14 cellular contexts compared by ENCODE assay signal in the genomic region with DNA sequence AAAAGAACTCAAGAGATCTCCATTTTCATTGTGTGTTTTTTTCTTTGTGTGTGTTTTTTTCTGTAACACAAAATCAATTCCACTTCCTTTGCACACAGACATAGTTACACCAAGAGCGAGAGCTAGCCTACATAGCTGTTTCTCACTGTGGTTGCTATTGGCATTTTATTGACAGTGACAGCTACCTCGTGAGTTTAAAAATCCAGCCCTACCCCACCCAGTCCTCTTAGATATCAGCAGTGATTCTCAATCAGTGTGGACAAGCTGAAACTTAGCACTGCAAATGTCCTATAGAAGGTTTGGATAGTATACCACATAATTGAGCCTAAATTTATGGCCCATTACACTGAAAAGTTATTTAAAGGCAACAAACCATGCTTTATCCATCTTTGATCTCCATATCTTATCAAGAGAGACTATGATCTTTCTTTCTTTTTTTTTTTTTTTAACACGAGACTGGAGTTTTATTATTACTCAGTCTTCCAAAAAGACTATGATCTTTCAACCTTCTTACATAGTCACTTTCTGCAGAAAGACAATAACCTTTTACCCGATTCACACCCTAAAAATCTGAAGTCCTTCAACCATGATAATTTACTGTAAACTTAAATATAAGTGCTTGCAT. TPM values are rescaled to one million over a fixed set of nuclear protein-coding genes. Genes with fewer than 3 reads are reported as not detected.
DNase-seq lines count a peak whose midpoint lies in the region; ATAC-seq, FAIRE-seq and TF ChIP-seq lines count a peak whose summit lies in the region.
"Had no signal": no experiment of that assay in that cellular context is flagged by ENCODE, and none has a peak within 500 bp of the region (broad histone marks: within the 10 kb centered on the region; RNA-seq: fewer than 3 reads in every experiment).

No MANE protein-coding gene starts in this region.

- H3K27ac Mint-ChIP-seq in activated T-cell treated with anti-CD3 and anti-CD28 coated beads, Interleukin-2, amount 50 U/mL, for 72 hours, result peak overlapping the region; percentile 24
- H3K27ac Mint-ChIP-seq in stimulated activated memory B cell treated with anti-CD40 and anti-IgM and Interleukin-4, amounts not matched to agents 10 μg/mL and 1 μg/mL and 100 μg/mL, for 72 hours, result peak overlapping the region; percentile 90

- peak overlapping the region; percentile 74 for H3K4me2 ChIP-seq in GM12878 (ENCODE audit: control insufficient read depth, insufficient read depth)

- H2AFZ ChIP-seq in GM12878 (ENCODE audit: control insufficient read depth, low read depth, low read length), result no peak overlapping the region

- no peaks in the 10 kb centered on the region for H3K27me3 Mint-ChIP-seq in activated T-cell treated with anti-CD3 and anti-CD28 coated beads, Interleukin-2, amount 50 U/mL, for 72 hours (ENCODE audit: low read depth)
- H3K27me3 Mint-ChIP-seq in stimulated activated memory B cell treated with anti-CD40 and anti-IgM and Interleukin-4, amounts not matched to agents 10 μg/mL and 1 μg/mL and 100 μg/mL, for 72 hours, result no peaks in the 10 kb centered on the region

- H3K36me3 Mint-ChIP-seq in activated T-cell treated with anti-CD3 and anti-CD28 coated beads, Interleukin-2, amount 50 U/mL, for 72 hours (ENCODE audit: insufficient read depth in 2 of 2), result peaks cover 0 to 2% of the 10 kb centered on the region in 2 donors
- peaks cover 19% of the 10 kb centered on the region for H3K36me3 Mint-ChIP-seq in stimulated activated memory B cell treated with anti-CD40 and anti-IgM and Interleukin-4, amounts not matched to agents 10 μg/mL and 1 μg/mL and 100 μg/mL, for 72 hours

- no peak overlapping the region for H3K9ac ChIP-seq in GM12878 (ENCODE audit: control insufficient read depth, insufficient read depth, low read length)

- H3K4me1 ChIP-seq in GM12878 (ENCODE audit: control insufficient read depth, insufficient read depth, low read length) (peaks cover 19% of the 10 kb centered on the region; the same call in 1 of the 2 replicates), uterus (no peaks in the 10 kb centered on the region)

- in situ Hi-C loops in GM12878 (cut with MboI), result no loop called here

- H4K20me1 ChIP-seq in GM12878 (ENCODE audit: control insufficient read depth, insufficient read depth), result no peaks in the 10 kb centered on the region

- H3K9me3 ChIP-seq in GM12878 (replicated peaks; ENCODE audit: control insufficient read depth, insufficient read depth, low read length) (no peaks in the 10 kb centered on the region), uterus (no peaks in the 10 kb centered on the region)
- H3K9me3 ChIP-seq: upper lobe of left lung had no signal

- TF ChIP-seq POLR2A in GM12878 (IDR thresholded peaks at IDR 0.05; ENCODE audit: low read depth, low read length) (no peak), uterus (IDR thresholded peaks at IDR 0.05) (no peak)

- TF ChIP-seq CTCF in GM12878 (IDR thresholded peaks at IDR 0.05 in 2 of 3, conservative IDR thresholded peaks at IDR 0.05 in 1 of 3; ENCODE audit: control insufficient read depth in 2 of 3, extremely low read depth in 1 of 3, insufficient read depth in 1 of 3, low read depth in 3 of 3, low read length in 3 of 3), result no peak
- TF ChIP-seq CTCF in uterus (IDR thresholded peaks at IDR 0.05), result no peak

- 14% methylated on average over 3 of the region's 4 CpGs for WGBS in GM12878 (ENCODE audit: insufficient coverage, insufficient replicate concordance, low lambda C conversion rate, missing lambda C conversion rate)

- POLR2A ChIA-PET in GM12878 (lab: Charles Lee), result interaction anchor here (1.6 kb wide), 1 partner anchor 45 kb away, joined by 6 read pairs; no protein-coding TSS in a partner anchor

- H3K4me3 Mint-ChIP-seq in activated T-cell treated with anti-CD3 and anti-CD28 coated beads, Interleukin-2, amount 50 U/mL, for 72 hours, result peak overlapping the region; percentile 17 to 77
- H3K4me3 Mint-ChIP-seq in stimulated activated memory B cell treated with anti-CD40 and anti-IgM and Interleukin-4, amounts not matched to agents 10 μg/mL and 1 μg/mL and 100 μg/mL, for 72 hours, result peak overlapping the region; percentile 58

- no peak overlapping the region for H3K4me3 ChIP-seq in GM12878
- H3K4me3 ChIP-seq in uterus, result no peak overlapping the region
- H3K4me3 ChIP-seq: upper lobe of left lung had no signal

- no peak for TF ChIP-seq RAD21 in GM12878 (IDR thresholded peaks at IDR 0.05; ENCODE audit: insufficient read depth, low read depth, low read length)

- peaks cover 58% of the 10 kb centered on the region for H3K4me1 Mint-ChIP-seq in activated T-cell treated with anti-CD3 and anti-CD28 coated beads, Interleukin-2, amount 50 U/mL, for 72 hours (ENCODE audit: low read depth)
- H3K4me1 Mint-ChIP-seq in stimulated activated memory B cell treated with anti-CD40 and anti-IgM and Interleukin-4, amounts not matched to agents 10 μg/mL and 1 μg/mL and 100 μg/mL, for 72 hours, result peaks cover 71% of the 10 kb centered on the region

- H3K79me2 ChIP-seq in GM12878 (ENCODE audit: control insufficient read depth, insufficient read depth, low read length), result peaks cover 79% of the 10 kb centered on the region

- no peaks in the 10 kb centered on the region for H3K9me3 Mint-ChIP-seq in activated T-cell treated with anti-CD3 and anti-CD28 coated beads, Interleukin-2, amount 50 U/mL, for 72 hours
- peaks cover under 1% of the 10 kb centered on the region for H3K9me3 Mint-ChIP-seq in stimulated activated memory B cell treated with anti-CD40 and anti-IgM and Interleukin-4, amounts not matched to agents 10 μg/mL and 1 μg/mL and 100 μg/mL, for 72 hours

- SMC1A ChIA-PET in GM12878 (lab: Charles Lee; ENCODE audit: uncharacterized antibody, unreplicated experiment), result interaction anchor here (0.7 to 8.6 kb wide), 12 partner anchors 11 to 135 kb away, joined by 3 to 70 read pairs (median 4); no protein-coding TSS in a partner anchor

- 0 out of 4 replicates have a peak, but pooled peaks cover 0 to 3% of the 10 kb centered on the region in 2 experiments for H3K36me3 ChIP-seq in GM12878 (ENCODE audit: control insufficient read depth in 2 of 2, insufficient read depth in 2 of 2, low read length in 1 of 2)
- no peaks in the 10 kb centered on the region for H3K36me3 ChIP-seq in uterus
- H3K36me3 ChIP-seq: upper lobe of left lung had no signal

- intact Hi-C loops in GM12878 (cut with micrococcal nuclease; ENCODE audit: unreplicated experiment) (loop anchor here (2.0 kb wide), 1 partner anchor 45 kb away; no protein-coding TSS in a partner anchor), uterus (cut with DNase I; ENCODE audit: low total_unique reads) (no loop called here)

- TF ChIP-seq EP300 in GM12878 (IDR thresholded peaks at IDR 0.05; ENCODE audit: borderline replicate concordance in 1 of 2, control insufficient read depth in 1 of 2, low read depth in 2 of 2, low read length in 2 of 2), result no peak

- RAD21 ChIA-PET in GM12878 (lab: Charles Lee; ENCODE audit: unreplicated experiment), result interaction anchor here (0.7 to 1.1 kb wide), 4 partner anchors 15 to 82 kb away, joined by 3 to 4 read pairs (median 3); no protein-coding TSS in a partner anchor

- peak; percentile 31 for FAIRE-seq in GM12878 (lab: Jason Lieb, UNC)
- FAIRE-seq: bronchial epithelial cell, endothelial cell of umbilical vein had no signal

- BruUV-seq in GM12878 (replicated peaks; lab: Mats Ljungman, UMichigan), result no TSS peak

- H3K27ac ChIP-seq in GM12878 (ENCODE audit: control insufficient read depth, insufficient read depth), result peak overlapping the region; percentile 56
- H3K27ac ChIP-seq in uterus, result no peak overlapping the region
- H3K27ac ChIP-seq: upper lobe of left lung had no signal

- H3K27me3 ChIP-seq in GM12878 (replicated peaks in 1 of 2; ENCODE audit: control insufficient read depth in 2 of 2, insufficient read depth in 2 of 2, low read length in 1 of 2), result no peaks in the 10 kb centered on the region
- no peaks in the 10 kb centered on the region for H3K27me3 ChIP-seq in uterus
- H3K27me3 ChIP-seq: upper lobe of left lung had no signal

- CTCF ChIA-PET in GM12878 (lab: Yijun Ruan, JAX), result interaction anchor here (0.6 to 1.2 kb wide), 4 partner anchors 8 to 352 kb away, joined by 3 to 4 read pairs (median 4); no protein-coding TSS in a partner anchor

- ATAC-seq in activated T-cell treated with anti-CD3 and anti-CD28 coated beads, Interleukin-2, amount 50 U/mL, for 72 hours (replicated peaks in 1 of 2), result peak; percentile 43 to 48
- peak; percentile 30 for ATAC-seq in HG02610 (IDR thresholded peaks at IDR 0.05; ENCODE audit: unreplicated experiment)
- ATAC-seq in GM12878, result peak; percentile 30
- peak; percentile 63 for ATAC-seq in stimulated activated memory B cell treated with anti-CD40 and anti-IgM and Interleukin-4, amounts not matched to agents 10 μg/mL and 1 μg/mL and 100 μg/mL, for 72 hours
- ATAC-seq: left lobe of liver had no signal

- no peak for DNase-seq in activated T-cell treated with anti-CD3 and anti-CD28 coated beads, Interleukin-2, amount 50 U/mL, for 72 hours
- DNase-seq in activated T-cell treated with anti-CD3 and anti-CD28 coated beads for 4 hours (no peak), GM12878 (ENCODE audit: low read depth, low spot score) (no peak), uterus (no peak), DMS 273 treated with DMSO at 0.1 percent for 48 hours (lab: John Stamatoyannopoulos, UW) (no peak), NCI-H774 (lab: John Stamatoyannopoulos, UW) (no peak)
- DNase-seq: activated effector memory CD4-positive, alpha-beta T cell treated with anti-CD3 and anti-CD28 coated beads, Interleukin-2, amount 50 U/mL, for 16 hours; head of caudate nucleus; upper lobe of left lung had no signal

TF ChIP-seq in GM12878, 131 proteins besides CTCF, POLR2A, EP300 and RAD21 (continues in another document):
- no peak for TF ChIP-seq CEBPB (IDR thresholded peaks at IDR 0.05; ENCODE audit: borderline replicate concordance in 1 of 2, low read depth in 2 of 2, low read length in 2 of 2)

RNA-seq across cellular contexts. Expression of gene ATP2B1, which starts 46.8 kb away (rescaled TPM):
- total RNA-seq in activated T-cell treated with anti-CD3 and anti-CD28 coated beads, Interleukin-2, amount 50 U/mL, for 72 hours, result 10 to 100 TPM; 19.4 to 25.5 TPM
- total RNA-seq in GM12878 (2013; cell fraction: nucleolus; rRNA removed), result 216 and 232 TPM in 2 replicates
- total RNA-seq in GM12878 (2014; rRNA removed), result 46.0 and 56.0 TPM in 2 replicates
- 67.8 TPM in 2 replicates for total RNA-seq in GM12878 (2014; rRNA removed; fragmentation: Illumina TruSeq; extraction: Trizol)
- total RNA-seq in GM12878 (2021), result 51.1 and 54.9 TPM in 2 replicates
- 9.9 TPM for polyA plus RNA-seq in GM12878 (2011; ENCODE audit: low read depth)
- 27.1 and 39.4 TPM in 2 replicates for polyA plus RNA-seq in GM12878 (2011; rRNA removed)
- polyA plus RNA-seq in GM12878 (2011; cell fraction: cytosol; rRNA removed), result 11.5 and 16.7 TPM in 2 replicates
- 37.7 and 38.4 TPM in 2 replicates for polyA plus RNA-seq in GM12878 (2011; cell fraction: nucleus; rRNA removed)
- polyA plus RNA-seq in GM12878 (2012), result 20.4 and 23.0 TPM in 2 replicates
- 51.0 and 74.4 TPM in 2 replicates for polyA plus RNA-seq in GM12878 (2014; fragmentation: Illumina TruSeq; extraction: Trizol)
- polyA plus RNA-seq in GM12878 (2014; fragmentation: Nextera tagmentation; extraction: Ambion mirVana), result 10 to 100 TPM; 15.9 to 18.6 TPM
- polyA plus RNA-seq in GM12878 (2014; rRNA removed), result 22.9 and 29.1 TPM in 2 replicates
- polyA plus RNA-seq in GM12878 (2016; fragmentation: Nextera tagmentation; extraction: Ambion mirVana), result 10 to 100 TPM; 53.0 to 62.2 TPM
- 30.6 and 40.5 TPM in 2 replicates for polyA minus RNA-seq in GM12878 (2011; rRNA and poly(A)+ RNA removed)
- 14.3 and 17.3 TPM in 2 replicates for polyA minus RNA-seq in GM12878 (2011; cell fraction: cytosol; rRNA and poly(A)+ RNA removed)
- polyA minus RNA-seq in GM12878 (2011; cell fraction: nucleus; rRNA and poly(A)+ RNA removed), result 48.6 and 86.0 TPM in 2 replicates
- total RNA-seq in uterus, result 100 to 1,000 TPM in 1 of 4 donors, 10 to 100 TPM in 3; 16.7 to 172 (median 48.6) TPM
